ENCODE assay signal across 9 cellular contexts in genomic region chr10:108399466-108399865, GRCh38.
"Had no signal": no experiment of that assay in that cellular context is flagged by ENCODE, and none has a peak within 500 bp of the region (broad histone marks: within the 10 kb centered on the region; RNA-seq: fewer than 3 reads in every experiment).

No MANE protein-coding gene starts in this region.

- DNase-seq: GM23248, H9, HCEC 1CT, IMR-90, KG1 had no signal

- H3K9me3 Mint-ChIP-seq: H9 had no signal

- H3K27ac Mint-ChIP-seq: H9 had no signal

- H3K9ac ChIP-seq: GM23248 had no signal

- ATAC-seq: K562 had no signal

- H3K27ac ChIP-seq: GM23248 had no signal

- H3K4me3 ChIP-seq: GM23248, K562 had no signal

- H2AFZ ChIP-seq: GM23248 had no signal

- H3K4me3 Mint-ChIP-seq: H9 had no signal

- FAIRE-seq: H1, H54, HTR-8/SVneo, K562 had no signal
